10 cellular contexts compared by ENCODE assay signal in the genomic region with DNA sequence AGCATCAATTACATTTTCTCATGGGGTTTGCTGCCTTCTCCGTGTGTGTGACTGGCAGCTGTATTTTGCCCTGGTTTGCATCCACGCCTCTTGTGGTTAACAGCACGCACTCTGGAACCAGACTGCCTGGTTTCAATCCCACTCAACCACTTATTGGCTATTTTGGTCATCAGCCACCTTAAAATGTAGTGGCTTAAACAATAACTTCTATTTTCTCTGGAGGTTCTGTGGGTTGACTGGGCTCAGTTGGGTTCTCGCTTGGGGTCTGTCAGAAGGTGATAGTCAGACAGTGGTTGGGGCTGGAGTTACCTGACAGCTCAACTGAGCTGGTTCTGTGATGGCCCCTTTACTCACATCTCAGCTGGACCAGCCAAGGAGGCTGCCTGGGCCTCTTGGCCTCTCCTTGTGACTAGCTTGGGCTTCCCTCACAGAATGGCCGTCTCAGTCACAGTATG. TPM values are rescaled to one million over a fixed set of nuclear protein-coding genes. Genes with fewer than 3 reads are reported as not detected.
A peak's percentile ranks its signal among the peaks of the same experiment; 100 is the strongest.
DNase-seq lines count a peak whose midpoint lies in the region; ATAC-seq and TF ChIP-seq lines count a peak whose summit lies in the region.
"Had no signal": no experiment of that assay in that cellular context is flagged by ENCODE, and none has a peak within 500 bp of the region (broad histone marks: within the 10 kb centered on the region; RNA-seq: fewer than 3 reads in every experiment).

No MANE protein-coding gene starts in this region.

- H3K36me3 ChIP-seq in left ventricle myocardium inferior, result peaks cover 14% of the 10 kb centered on the region
- H3K36me3 ChIP-seq in gastroesophageal sphincter, result peaks cover 0 to 7% of the 10 kb centered on the region in 2 donors

- H3K4me3 Mint-ChIP-seq in T-helper 1 cell treated with Interleukin-12 subunit alpha and Interleukin-12 subunit beta and Interleukin-4 antibody, amounts not matched to agents 30 μg/mL and 1 μg/mL, for 36 hours, result peak overlapping the region; percentile 78
- H3K4me3 Mint-ChIP-seq in type B pancreatic cell, result peak overlapping the region; percentile 51
- H3K4me3 Mint-ChIP-seq: brain had no signal

- H3K4me3 ChIP-seq in left ventricle myocardium inferior (no peak overlapping the region), gastroesophageal sphincter (no peak overlapping the region)

- peaks cover 99% of the 10 kb centered on the region for H3K4me1 ChIP-seq in left ventricle myocardium inferior
- peaks cover 0 to 50% (median 22%) of the 10 kb centered on the region in 3 donors for H3K4me1 ChIP-seq in gastroesophageal sphincter

- TF ChIP-seq CTCF in left ventricle myocardium inferior (IDR thresholded peaks at IDR 0.05; ENCODE audit: borderline replicate concordance) (no peak), gastroesophageal sphincter (IDR thresholded peaks at IDR 0.05) (no peak), type B pancreatic cell (conservative IDR thresholded peaks at IDR 0.05) (no peak)

- DNase-seq in left ventricle myocardium inferior, result no peak
- DNase-seq in Right ventricle myocardium inferior (ENCODE audit: missing footprints), result no peak
- DNase-seq in type B pancreatic cell (ENCODE audit: extremely low spot score, unreplicated experiment), result no peak
- no peak for DNase-seq in effector CD4-positive, alpha-beta T cell
- DNase-seq in NCI-H146 treated with DMSO at 0.1 percent for 48 hours (lab: John Stamatoyannopoulos, UW; ENCODE audit: unreplicated experiment), result no peak
- no peak for DNase-seq in NOMO-1 treated with dmso at 0.1 percent for 144 hours (lab: John Stamatoyannopoulos, UW; ENCODE audit: unreplicated experiment)
- DNase-seq: SHP77 had no signal

- TF ChIP-seq EP300 in gastroesophageal sphincter (IDR thresholded peaks at IDR 0.05), result no peak

- intact Hi-C loops in left ventricle myocardium inferior (cut with micrococcal nuclease), result no loop called here
- intact Hi-C loops in Right ventricle myocardium inferior (cut with DNase I), result no loop called here

- H3K9me3 Mint-ChIP-seq in T-helper 1 cell treated with Interleukin-12 subunit alpha and Interleukin-12 subunit beta and Interleukin-4 antibody, amounts not matched to agents 30 μg/mL and 1 μg/mL, for 36 hours, result no peaks in the 10 kb centered on the region
- no peaks in the 10 kb centered on the region for H3K9me3 Mint-ChIP-seq in type B pancreatic cell
- H3K9me3 Mint-ChIP-seq: brain had no signal

- 67 to 91% methylated on average over 4 of the region's 5 CpGs for WGBS in gastroesophageal sphincter (ENCODE audit: low coverage in 1 of 2), 2 donors

- H3K27ac ChIP-seq in left ventricle myocardium inferior (replicated peaks), result peak overlapping the region; percentile 89
- peak overlapping the region in 3 of 4 donors; percentile 53 to 68 (median 61) for H3K27ac ChIP-seq in gastroesophageal sphincter

- no peaks in the 10 kb centered on the region for H3K27me3 Mint-ChIP-seq in T-helper 1 cell treated with Interleukin-12 subunit alpha and Interleukin-12 subunit beta and Interleukin-4 antibody, amounts not matched to agents 30 μg/mL and 1 μg/mL, for 36 hours (ENCODE audit: low read depth)
- peaks cover 3% of the 10 kb centered on the region for H3K27me3 Mint-ChIP-seq in type B pancreatic cell
- H3K27me3 Mint-ChIP-seq: brain had no signal

- TF ChIP-seq POLR2A in gastroesophageal sphincter (IDR thresholded peaks at IDR 0.05), result no peak

- peaks cover 61% of the 10 kb centered on the region for H3K4me1 Mint-ChIP-seq in T-helper 1 cell treated with Interleukin-12 subunit alpha and Interleukin-12 subunit beta and Interleukin-4 antibody, amounts not matched to agents 30 μg/mL and 1 μg/mL, for 36 hours (ENCODE audit: low read depth)
- peaks cover 43% of the 10 kb centered on the region for H3K4me1 Mint-ChIP-seq in type B pancreatic cell (ENCODE audit: unreplicated experiment)

- ATAC-seq in Right ventricle myocardium inferior (no peak), gastroesophageal sphincter (no peak)

- H3K27me3 ChIP-seq in left ventricle myocardium inferior (ENCODE audit: low read depth), result no peaks in the 10 kb centered on the region
- no peaks in the 10 kb centered on the region for H3K27me3 ChIP-seq in gastroesophageal sphincter

- H3K36me3 Mint-ChIP-seq in T-helper 1 cell treated with Interleukin-12 subunit alpha and Interleukin-12 subunit beta and Interleukin-4 antibody, amounts not matched to agents 30 μg/mL and 1 μg/mL, for 36 hours (ENCODE audit: low read depth), result peaks cover 15% of the 10 kb centered on the region
- H3K36me3 Mint-ChIP-seq in type B pancreatic cell, result peaks cover 11% of the 10 kb centered on the region

- H3K9me3 ChIP-seq in left ventricle myocardium inferior (replicated peaks) (no peaks in the 10 kb centered on the region), gastroesophageal sphincter (no peaks in the 10 kb centered on the region)

- H3K27ac Mint-ChIP-seq in T-helper 1 cell treated with Interleukin-12 subunit alpha and Interleukin-12 subunit beta and Interleukin-4 antibody, amounts not matched to agents 30 μg/mL and 1 μg/mL, for 36 hours, result peak overlapping the region; percentile 100
- peak overlapping the region; percentile 11 for H3K27ac Mint-ChIP-seq in type B pancreatic cell
- H3K27ac Mint-ChIP-seq: brain had no signal

RNA-seq across cellular contexts. Expression of a gene that starts 36.8 kb away (rescaled TPM):
- 46.4 TPM for total RNA-seq in left ventricle myocardium inferior
- total RNA-seq in Right ventricle myocardium inferior, result 55.5 TPM
- 10 to 100 TPM in 3 of 4 donors, 1 to 10 TPM in 1; 10.0 to 25.4 (median 20.3) TPM for total RNA-seq in gastroesophageal sphincter
- 18.8 and 25.2 TPM in 2 replicates for total RNA-seq in type B pancreatic cell (ENCODE audit: low replicate concordance)

RNA-seq across cellular contexts. Expression of a gene that starts 41.7 kb away (rescaled TPM):
- total RNA-seq in left ventricle myocardium inferior (2.7 TPM), Right ventricle myocardium inferior (3.5 TPM), gastroesophageal sphincter (under 1 TPM; 0.13 to 0.93 (median 0.38) TPM), type B pancreatic cell (ENCODE audit: low replicate concordance) (3.1 and 4.2 TPM in 2 replicates)
